10 cellular contexts compared by ENCODE assay signal in the genomic region with DNA sequence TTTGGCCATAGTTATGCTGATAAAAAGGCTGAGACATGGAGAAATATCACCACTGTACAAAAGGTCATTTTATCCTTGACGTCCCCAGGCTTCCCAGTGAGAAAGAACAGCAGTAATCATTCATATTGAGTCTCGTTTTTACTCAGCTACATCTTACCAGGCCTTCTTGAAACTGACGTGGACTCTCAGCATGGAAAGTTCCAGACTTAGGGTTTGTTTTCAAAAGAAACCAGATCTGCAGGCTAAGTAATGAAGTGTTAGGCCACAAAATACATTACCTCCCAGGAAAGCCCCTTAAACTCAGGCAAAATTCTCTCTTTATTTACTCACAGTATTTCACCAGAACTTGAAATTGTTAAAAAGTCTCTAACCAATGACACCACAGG.
DNase-seq lines count a peak whose midpoint lies in the region; ATAC-seq, FAIRE-seq and TF ChIP-seq lines count a peak whose summit lies in the region.
"Had no signal": no experiment of that assay in that cellular context is flagged by ENCODE, and none has a peak within 500 bp of the region (broad histone marks: within the 10 kb centered on the region; RNA-seq: fewer than 3 reads in every experiment).

No MANE protein-coding gene starts in this region.

- intact Hi-C loops in activated T-helper 1 cell treated with anti-CD3 and anti-CD28 coated beads, Interleukin-12 subunit alpha, Interleukin-12 subunit beta, Interleukin-2, Interleukin-4 antibody, amounts not matched to agents 30 ng/mL and 10 ng/mL and 1 ng/mL, durations not matched to agents 14 hours and 24 hours and 36 hours (cut with micrococcal nuclease) = loop anchor here (1.0 to 5.0 kb wide), 18 partner anchors 16 to 747 kb away; no protein-coding TSS in a partner anchor
- intact Hi-C loops in gastrocnemius medialis (cut with DNase I; ENCODE audit: low total_unique reads) = no loop called here

- peaks cover 10% of the 10 kb centered on the region for H3K36me3 Mint-ChIP-seq in activated T-helper 1 cell treated with anti-CD3 and anti-CD28 coated beads, Interleukin-12 subunit alpha, Interleukin-12 subunit beta, Interleukin-2, Interleukin-4 antibody, amounts not matched to agents 30 ng/mL and 10 ng/mL and 1 ng/mL, durations not matched to agents 14 hours and 24 hours and 36 hours (ENCODE audit: low read depth)

- no peaks in the 10 kb centered on the region for H3K9me3 Mint-ChIP-seq in activated T-helper 1 cell treated with anti-CD3 and anti-CD28 coated beads, Interleukin-12 subunit alpha, Interleukin-12 subunit beta, Interleukin-2, Interleukin-4 antibody, amounts not matched to agents 30 ng/mL and 10 ng/mL and 1 ng/mL, durations not matched to agents 14 hours and 24 hours and 36 hours

- H3K27me3 ChIP-seq in gastrocnemius medialis = no peaks in the 10 kb centered on the region

- peak; percentile 54 for ATAC-seq in HG02970 (IDR thresholded peaks at IDR 0.05; ENCODE audit: low FRiP score, unreplicated experiment)
- ATAC-seq in gastrocnemius medialis = no peak
- ATAC-seq: Panc1 had no signal

- peak overlapping the region; percentile 23 for H3K4me3 Mint-ChIP-seq in activated T-helper 1 cell treated with anti-CD3 and anti-CD28 coated beads, Interleukin-12 subunit alpha, Interleukin-12 subunit beta, Interleukin-2, Interleukin-4 antibody, amounts not matched to agents 30 ng/mL and 10 ng/mL and 1 ng/mL, durations not matched to agents 14 hours and 24 hours and 36 hours

- no peaks in the 10 kb centered on the region for H3K9me3 ChIP-seq in gastrocnemius medialis

- no peaks in the 10 kb centered on the region for H3K27me3 Mint-ChIP-seq in activated T-helper 1 cell treated with anti-CD3 and anti-CD28 coated beads, Interleukin-12 subunit alpha, Interleukin-12 subunit beta, Interleukin-2, Interleukin-4 antibody, amounts not matched to agents 30 ng/mL and 10 ng/mL and 1 ng/mL, durations not matched to agents 14 hours and 24 hours and 36 hours (ENCODE audit: insufficient read depth)

- peak overlapping the region in 1 of 4 donors; percentile 88 for H3K27ac ChIP-seq in gastrocnemius medialis

- FAIRE-seq in GM12892 (lab: Jason Lieb, UNC) = peak; percentile 87
- peak; percentile 90 for FAIRE-seq in GM19239 (lab: Jason Lieb, UNC)

- peaks cover 76% of the 10 kb centered on the region for H3K4me1 Mint-ChIP-seq in activated T-helper 1 cell treated with anti-CD3 and anti-CD28 coated beads, Interleukin-12 subunit alpha, Interleukin-12 subunit beta, Interleukin-2, Interleukin-4 antibody, amounts not matched to agents 30 ng/mL and 10 ng/mL and 1 ng/mL, durations not matched to agents 14 hours and 24 hours and 36 hours (ENCODE audit: low read depth)

- peak overlapping the region; percentile 98 for H3K27ac Mint-ChIP-seq in activated T-helper 1 cell treated with anti-CD3 and anti-CD28 coated beads, Interleukin-12 subunit alpha, Interleukin-12 subunit beta, Interleukin-2, Interleukin-4 antibody, amounts not matched to agents 30 ng/mL and 10 ng/mL and 1 ng/mL, durations not matched to agents 14 hours and 24 hours and 36 hours

- H3K36me3 ChIP-seq in gastrocnemius medialis = no peaks in the 10 kb centered on the region

- DNase-seq in GM12892 (ENCODE audit: insufficient read length) = no peak
- DNase-seq in GM19239 (ENCODE audit: insufficient read length, low spot score) = no peak
- DNase-seq in activated T-helper 1 cell treated with anti-CD3 and anti-CD28 coated beads, Interleukin-12 subunit alpha, Interleukin-12 subunit beta, Interleukin-2, Interleukin-4 antibody, amounts not matched to agents 30 ng/mL and 10 ng/mL and 1 ng/mL, durations not matched to agents 14 hours and 24 hours and 36 hours (ENCODE audit: low spot score) = peak; percentile 33
- DNase-seq in KBM-7 = no peak
- no peak for DNase-seq in NCI-H2171 treated with DMSO at 0.1 percent for 48 hours (lab: John Stamatoyannopoulos, UW)
- no peak for DNase-seq in GDM1 (lab: John Stamatoyannopoulos, UW)
- no peak for DNase-seq in gastrocnemius medialis
- DNase-seq: activated CD8-positive, alpha-beta memory T cell treated with anti-CD3 and anti-CD28 coated beads for 24 hours had no signal

- in situ Hi-C loops in KBM-7 (cut with MboI; ENCODE audit: low pct_unique_long_range_greater_than_20kb, low sequenced_read_pairs) (no loop called here), gastrocnemius medialis (cut with MboI; ENCODE audit: low sequenced_read_pairs in 4 of 4) (loop anchor here in 2 of 4 donors (25.0 kb wide), 1 partner anchor 612 kb away; no protein-coding TSS in a partner anchor)

- no peak overlapping the region for H3K4me3 ChIP-seq in gastrocnemius medialis

- H3K4me1 ChIP-seq in gastrocnemius medialis = peaks cover 23 to 43% of the 10 kb centered on the region in 2 donors

- no peak for TF ChIP-seq CTCF in gastrocnemius medialis (IDR thresholded peaks at IDR 0.05 in 4 of 5, conservative IDR thresholded peaks at IDR 0.05 in 1 of 5)

- no peak for TF ChIP-seq POLR2A in GM12892 (IDR thresholded peaks at IDR 0.05; ENCODE audit: low read depth, low read length)
- no peak for TF ChIP-seq POLR2A in gastrocnemius medialis (IDR thresholded peaks at IDR 0.05)
